ENCODE assay signal across 1 cellular context in the genomic region with DNA sequence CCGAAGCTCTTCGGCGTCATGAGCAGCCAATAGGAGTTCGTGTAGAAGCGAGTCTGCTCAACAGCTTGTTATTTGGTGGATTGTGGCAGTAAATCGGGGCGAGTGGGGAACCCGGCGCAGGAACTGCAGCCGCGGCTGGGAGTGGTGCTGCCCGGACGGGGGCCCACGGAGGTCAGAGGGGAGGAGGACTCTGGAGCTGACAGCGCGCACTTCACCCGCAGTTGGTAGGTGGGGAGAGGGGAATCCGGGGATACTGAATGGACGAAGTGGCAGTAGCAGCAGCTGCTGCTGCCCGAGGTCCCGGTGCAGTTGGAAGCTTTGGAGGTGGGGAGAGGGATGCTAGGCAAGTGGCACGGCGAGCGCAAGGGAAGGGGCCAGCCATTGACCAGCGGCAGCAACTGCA.
TF ChIP-seq lines count a peak whose summit lies in the region.

A gene with protein sequence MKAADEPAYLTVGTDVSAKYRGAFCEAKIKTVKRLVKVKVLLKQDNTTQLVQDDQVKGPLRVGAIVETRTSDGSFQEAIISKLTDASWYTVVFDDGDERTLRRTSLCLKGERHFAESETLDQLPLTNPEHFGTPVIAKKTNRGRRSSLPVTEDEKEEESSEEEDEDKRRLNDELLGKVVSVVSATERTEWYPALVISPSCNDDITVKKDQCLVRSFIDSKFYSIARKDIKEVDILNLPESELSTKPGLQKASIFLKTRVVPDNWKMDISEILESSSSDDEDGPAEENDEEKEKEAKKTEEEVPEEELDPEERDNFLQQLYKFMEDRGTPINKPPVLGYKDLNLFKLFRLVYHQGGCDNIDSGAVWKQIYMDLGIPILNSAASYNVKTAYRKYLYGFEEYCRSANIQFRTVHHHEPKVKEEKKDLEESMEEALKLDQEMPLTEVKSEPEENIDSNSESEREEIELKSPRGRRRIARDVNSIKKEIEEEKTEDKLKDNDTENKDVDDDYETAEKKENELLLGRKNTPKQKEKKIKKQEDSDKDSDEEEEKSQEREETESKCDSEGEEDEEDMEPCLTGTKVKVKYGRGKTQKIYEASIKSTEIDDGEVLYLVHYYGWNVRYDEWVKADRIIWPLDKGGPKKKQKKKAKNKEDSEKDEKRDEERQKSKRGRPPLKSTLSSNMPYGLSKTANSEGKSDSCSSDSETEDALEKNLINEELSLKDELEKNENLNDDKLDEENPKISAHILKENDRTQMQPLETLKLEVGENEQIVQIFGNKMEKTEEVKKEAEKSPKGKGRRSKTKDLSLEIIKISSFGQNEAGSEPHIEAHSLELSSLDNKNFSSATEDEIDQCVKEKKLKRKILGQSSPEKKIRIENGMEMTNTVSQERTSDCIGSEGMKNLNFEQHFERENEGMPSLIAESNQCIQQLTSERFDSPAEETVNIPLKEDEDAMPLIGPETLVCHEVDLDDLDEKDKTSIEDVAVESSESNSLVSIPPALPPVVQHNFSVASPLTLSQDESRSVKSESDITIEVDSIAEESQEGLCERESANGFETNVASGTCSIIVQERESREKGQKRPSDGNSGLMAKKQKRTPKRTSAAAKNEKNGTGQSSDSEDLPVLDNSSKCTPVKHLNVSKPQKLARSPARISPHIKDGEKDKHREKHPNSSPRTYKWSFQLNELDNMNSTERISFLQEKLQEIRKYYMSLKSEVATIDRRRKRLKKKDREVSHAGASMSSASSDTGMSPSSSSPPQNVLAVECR (plus strand): TSS at position 79 of the 403 bp plus-strand sequence. CDS start 1,300 bp downstream, outside the sequence.

TF ChIP-seq in HepG2, 621 proteins besides CTCF, POLR2A, EP300 and RAD21 (continued from another document):
- TF ChIP-seq, protein P1, sequence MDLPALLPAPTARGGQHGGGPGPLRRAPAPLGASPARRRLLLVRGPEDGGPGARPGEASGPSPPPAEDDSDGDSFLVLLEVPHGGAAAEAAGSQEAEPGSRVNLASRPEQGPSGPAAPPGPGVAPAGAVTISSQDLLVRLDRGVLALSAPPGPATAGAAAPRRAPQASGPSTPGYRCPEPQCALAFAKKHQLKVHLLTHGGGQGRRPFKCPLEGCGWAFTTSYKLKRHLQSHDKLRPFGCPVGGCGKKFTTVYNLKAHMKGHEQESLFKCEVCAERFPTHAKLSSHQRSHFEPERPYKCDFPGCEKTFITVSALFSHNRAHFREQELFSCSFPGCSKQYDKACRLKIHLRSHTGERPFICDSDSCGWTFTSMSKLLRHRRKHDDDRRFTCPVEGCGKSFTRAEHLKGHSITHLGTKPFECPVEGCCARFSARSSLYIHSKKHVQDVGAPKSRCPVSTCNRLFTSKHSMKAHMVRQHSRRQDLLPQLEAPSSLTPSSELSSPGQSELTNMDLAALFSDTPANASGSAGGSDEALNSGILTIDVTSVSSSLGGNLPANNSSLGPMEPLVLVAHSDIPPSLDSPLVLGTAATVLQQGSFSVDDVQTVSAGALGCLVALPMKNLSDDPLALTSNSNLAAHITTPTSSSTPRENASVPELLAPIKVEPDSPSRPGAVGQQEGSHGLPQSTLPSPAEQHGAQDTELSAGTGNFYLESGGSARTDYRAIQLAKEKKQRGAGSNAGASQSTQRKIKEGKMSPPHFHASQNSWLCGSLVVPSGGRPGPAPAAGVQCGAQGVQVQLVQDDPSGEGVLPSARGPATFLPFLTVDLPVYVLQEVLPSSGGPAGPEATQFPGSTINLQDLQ (CRISPR knock-in tag; IDR thresholded peaks at IDR 0.05) = no peak
- TF ChIP-seq, protein P2, sequence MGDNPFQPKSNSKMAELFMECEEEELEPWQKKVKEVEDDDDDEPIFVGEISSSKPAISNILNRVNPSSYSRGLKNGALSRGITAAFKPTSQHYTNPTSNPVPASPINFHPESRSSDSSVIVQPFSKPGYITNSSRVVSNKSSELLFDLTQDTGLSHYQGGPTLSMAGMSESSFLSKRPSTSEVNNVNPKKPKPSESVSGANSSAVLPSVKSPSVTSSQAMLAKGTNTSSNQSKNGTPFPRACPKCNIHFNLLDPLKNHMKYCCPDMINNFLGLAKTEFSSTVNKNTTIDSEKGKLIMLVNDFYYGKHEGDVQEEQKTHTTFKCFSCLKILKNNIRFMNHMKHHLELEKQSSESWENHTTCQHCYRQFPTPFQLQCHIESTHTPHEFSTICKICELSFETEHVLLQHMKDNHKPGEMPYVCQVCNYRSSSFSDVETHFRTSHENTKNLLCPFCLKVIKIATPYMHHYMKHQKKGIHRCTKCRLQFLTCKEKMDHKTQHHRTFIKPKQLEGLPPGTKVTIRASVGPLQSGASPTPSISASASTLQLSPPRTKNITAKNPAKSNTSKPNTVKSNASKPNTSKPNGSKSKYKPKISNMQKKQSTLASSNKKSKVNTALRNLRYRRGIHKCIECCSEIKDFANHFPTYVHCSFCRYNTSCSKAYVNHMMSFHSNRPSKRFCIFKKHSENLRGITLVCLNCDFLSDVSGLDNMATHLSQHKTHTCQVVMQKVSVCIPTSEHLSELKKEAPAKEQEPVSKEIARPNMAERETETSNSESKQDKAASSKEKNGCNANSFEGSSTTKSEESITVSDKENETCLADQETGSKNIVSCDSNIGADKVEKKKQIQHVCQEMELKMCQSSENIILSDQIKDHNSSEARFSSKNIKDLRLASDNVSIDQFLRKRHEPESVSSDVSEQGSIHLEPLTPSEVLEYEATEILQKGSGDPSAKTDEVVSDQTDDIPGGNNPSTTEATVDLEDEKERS (CRISPR knock-in tag; IDR thresholded peaks at IDR 0.05) = 0 out of 2 replicates have a peak, but pooled peaks have one; percentile 18
- 0 out of 2 replicates have a peak, but pooled peaks have one; percentile 3 for TF ChIP-seq MED13 (CRISPR knock-in tag; IDR thresholded peaks at IDR 0.05)
- TF ChIP-seq NFIB (CRISPR knock-in tag; IDR thresholded peaks at IDR 0.05; ENCODE audit: borderline replicate concordance) = no peak
- no peak for TF ChIP-seq ZNF10 (CRISPR knock-in tag; IDR thresholded peaks at IDR 0.05; ENCODE audit: borderline replicate concordance, low read depth)
- TF ChIP-seq ATF1 (CRISPR knock-in tag; IDR thresholded peaks at IDR 0.05) = no peak
- TF ChIP-seq ZNF614 (CRISPR knock-in tag; IDR thresholded peaks at IDR 0.05; ENCODE audit: borderline replicate concordance) = no peak
- TF ChIP-seq HMG20A (CRISPR knock-in tag; IDR thresholded peaks at IDR 0.05; ENCODE audit: borderline replicate concordance) = no peak
- no peak for TF ChIP-seq ZNF629 (CRISPR knock-in tag; conservative IDR thresholded peaks at IDR 0.05)
- no peak for TF ChIP-seq HOXA5 (CRISPR knock-in tag; IDR thresholded peaks at IDR 0.05)
- TF ChIP-seq KLF15 (CRISPR knock-in tag; IDR thresholded peaks at IDR 0.05; ENCODE audit: borderline replicate concordance) = no peak
- TF ChIP-seq, protein P3, sequence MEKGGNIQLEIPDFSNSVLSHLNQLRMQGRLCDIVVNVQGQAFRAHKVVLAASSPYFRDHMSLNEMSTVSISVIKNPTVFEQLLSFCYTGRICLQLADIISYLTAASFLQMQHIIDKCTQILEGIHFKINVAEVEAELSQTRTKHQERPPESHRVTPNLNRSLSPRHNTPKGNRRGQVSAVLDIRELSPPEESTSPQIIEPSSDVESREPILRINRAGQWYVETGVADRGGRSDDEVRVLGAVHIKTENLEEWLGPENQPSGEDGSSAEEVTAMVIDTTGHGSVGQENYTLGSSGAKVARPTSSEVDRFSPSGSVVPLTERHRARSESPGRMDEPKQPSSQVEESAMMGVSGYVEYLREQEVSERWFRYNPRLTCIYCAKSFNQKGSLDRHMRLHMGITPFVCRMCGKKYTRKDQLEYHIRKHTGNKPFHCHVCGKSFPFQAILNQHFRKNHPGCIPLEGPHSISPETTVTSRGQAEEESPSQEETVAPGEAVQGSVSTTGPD (CRISPR knock-in tag; IDR thresholded peaks at IDR 0.05) = no peak
- TF ChIP-seq ZFP62 (CRISPR knock-in tag; IDR thresholded peaks at IDR 0.05) = no peak
- TF ChIP-seq, protein P4, sequence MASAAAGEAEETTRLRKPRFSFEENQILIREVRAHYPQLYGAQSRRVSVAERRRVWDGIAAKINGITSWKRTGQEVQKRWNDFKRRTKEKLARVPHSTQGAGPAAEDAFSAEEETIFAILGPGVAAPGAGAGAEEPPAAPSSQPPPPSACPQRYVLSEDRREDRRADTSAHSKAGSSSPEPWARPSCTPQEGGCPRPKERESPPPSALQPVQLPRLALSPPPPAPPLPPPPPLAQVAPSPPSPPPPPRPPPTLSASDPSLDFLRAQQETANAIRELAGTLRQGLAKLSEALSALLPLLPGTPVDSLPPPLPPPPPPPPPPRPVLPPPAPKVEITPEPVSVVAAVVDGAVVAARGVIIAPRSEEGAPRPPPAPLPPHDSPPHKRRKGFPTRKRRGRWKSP (CRISPR knock-in tag; IDR thresholded peaks at IDR 0.05) = no peak
- no peak for TF ChIP-seq ZNF30 (CRISPR knock-in tag; IDR thresholded peaks at IDR 0.05)
- peak; percentile 41; the same call in 1 of the 2 replicates for TF ChIP-seq HMG20B (CRISPR knock-in tag; conservative IDR thresholded peaks at IDR 0.05)
- 0 out of 2 replicates have a peak, but pooled peaks have one; percentile 41 for TF ChIP-seq HES4 (CRISPR knock-in tag; IDR thresholded peaks at IDR 0.05; ENCODE audit: borderline replicate concordance)
- no peak for TF ChIP-seq ZNF230 (CRISPR knock-in tag; IDR thresholded peaks at IDR 0.05)
- TF ChIP-seq KDM6A (CRISPR knock-in tag; IDR thresholded peaks at IDR 0.05; ENCODE audit: low read depth) = no peak
- no peak for TF ChIP-seq MTA3 (CRISPR knock-in tag; IDR thresholded peaks at IDR 0.05)
- no peak for TF ChIP-seq ZSCAN31 (CRISPR knock-in tag; IDR thresholded peaks at IDR 0.05; ENCODE audit: low read depth)
- TF ChIP-seq, protein P5, sequence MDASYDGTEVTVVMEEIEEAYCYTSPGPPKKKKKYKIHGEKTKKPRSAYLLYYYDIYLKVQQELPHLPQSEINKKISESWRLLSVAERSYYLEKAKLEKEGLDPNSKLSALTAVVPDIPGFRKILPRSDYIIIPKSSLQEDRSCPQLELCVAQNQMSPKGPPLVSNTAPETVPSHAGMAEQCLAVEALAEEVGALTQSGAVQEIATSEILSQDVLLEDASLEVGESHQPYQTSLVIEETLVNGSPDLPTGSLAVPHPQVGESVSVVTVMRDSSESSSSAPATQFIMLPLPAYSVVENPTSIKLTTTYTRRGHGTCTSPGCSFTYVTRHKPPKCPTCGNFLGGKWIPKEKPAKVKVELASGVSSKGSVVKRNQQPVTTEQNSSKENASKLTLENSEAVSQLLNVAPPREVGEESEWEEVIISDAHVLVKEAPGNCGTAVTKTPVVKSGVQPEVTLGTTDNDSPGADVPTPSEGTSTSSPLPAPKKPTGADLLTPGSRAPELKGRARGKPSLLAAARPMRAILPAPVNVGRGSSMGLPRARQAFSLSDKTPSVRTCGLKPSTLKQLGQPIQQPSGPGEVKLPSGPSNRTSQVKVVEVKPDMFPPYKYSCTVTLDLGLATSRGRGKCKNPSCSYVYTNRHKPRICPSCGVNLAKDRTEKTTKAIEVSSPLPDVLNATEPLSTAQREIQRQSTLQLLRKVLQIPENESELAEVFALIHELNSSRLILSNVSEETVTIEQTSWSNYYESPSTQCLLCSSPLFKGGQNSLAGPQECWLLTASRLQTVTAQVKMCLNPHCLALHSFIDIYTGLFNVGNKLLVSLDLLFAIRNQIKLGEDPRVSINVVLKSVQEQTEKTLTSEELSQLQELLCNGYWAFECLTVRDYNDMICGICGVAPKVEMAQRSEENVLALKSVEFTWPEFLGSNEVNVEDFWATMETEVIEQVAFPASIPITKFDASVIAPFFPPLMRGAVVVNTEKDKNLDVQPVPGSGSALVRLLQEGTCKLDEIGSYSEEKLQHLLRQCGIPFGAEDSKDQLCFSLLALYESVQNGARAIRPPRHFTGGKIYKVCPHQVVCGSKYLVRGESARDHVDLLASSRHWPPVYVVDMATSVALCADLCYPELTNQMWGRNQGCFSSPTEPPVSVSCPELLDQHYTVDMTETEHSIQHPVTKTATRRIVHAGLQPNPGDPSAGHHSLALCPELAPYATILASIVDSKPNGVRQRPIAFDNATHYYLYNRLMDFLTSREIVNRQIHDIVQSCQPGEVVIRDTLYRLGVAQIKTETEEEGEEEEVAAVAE (CRISPR knock-in tag; IDR thresholded peaks at IDR 0.05; ENCODE audit: borderline replicate concordance) = no peak
- no peak for TF ChIP-seq JARID2 (CRISPR knock-in tag; IDR thresholded peaks at IDR 0.05; ENCODE audit: insufficient replicate concordance)
